In genomic region chr2:43407826-43408783, GRCh38 we compare ENCODE assay signal across 11 cellular contexts.
DNase-seq lines count a peak whose midpoint lies in the region; ATAC-seq, FAIRE-seq and TF ChIP-seq lines count a peak whose summit lies in the region.
"Had no signal": no experiment of that assay in that cellular context is flagged by ENCODE, and none has a peak within 500 bp of the region (broad histone marks: within the 10 kb centered on the region; RNA-seq: fewer than 3 reads in every experiment).

No MANE protein-coding gene starts in this region.

- peak; percentile 73 for ATAC-seq in GM21528 (IDR thresholded peaks at IDR 0.05; ENCODE audit: low FRiP score, unreplicated experiment)
- ATAC-seq: stimulated activated effector memory CD8-positive, alpha-beta T cell treated with anti-CD3 and anti-CD28 coated beads, Interleukin-12 subunit alpha, Interleukin-12 subunit beta, amount 100 ng/mL, for 72 hours had no signal

- H3K36me3 Mint-ChIP-seq in T-helper 2 cell treated with Interferon-gamma antibody and Interleukin-4, amounts not matched to agents 5 μg/mL and 100 μg/mL, for 36 hours (ENCODE audit: low read depth) = peaks cover 1% of the 10 kb centered on the region
- H3K36me3 Mint-ChIP-seq: stimulated activated effector memory CD8-positive, alpha-beta T cell treated with anti-CD3 and anti-CD28 coated beads, Interleukin-12 subunit alpha, Interleukin-12 subunit beta, amount 100 ng/mL, for 72 hours had no signal

- FAIRE-seq in GM12892 (lab: Jason Lieb, UNC) = peak; percentile 87

- no peaks in the 10 kb centered on the region for H3K27me3 Mint-ChIP-seq in T-helper 2 cell treated with Interferon-gamma antibody and Interleukin-4, amounts not matched to agents 5 μg/mL and 100 μg/mL, for 36 hours (ENCODE audit: low read depth)

- no peak overlapping the region for H3K4me3 Mint-ChIP-seq in T-helper 2 cell treated with Interferon-gamma antibody and Interleukin-4, amounts not matched to agents 5 μg/mL and 100 μg/mL, for 36 hours
- H3K4me3 Mint-ChIP-seq: endodermal cell; stimulated activated effector memory CD8-positive, alpha-beta T cell treated with anti-CD3 and anti-CD28 coated beads, Interleukin-12 subunit alpha, Interleukin-12 subunit beta, amount 100 ng/mL, for 72 hours had no signal

- in situ Hi-C loops in KBM-7 (cut with MboI; ENCODE audit: low pct_unique_long_range_greater_than_20kb, low sequenced_read_pairs) = no loop called here

- DNase-seq in GM12892 (ENCODE audit: insufficient read length) (no peak), KBM-7 (peak; percentile 35), medulla oblongata (ENCODE audit: extremely low spot score) (peak; percentile 79), HPDE6-E6E7 (ENCODE audit: extremely low spot score) (no peak), NCI-H2196 (lab: John Stamatoyannopoulos, UW; ENCODE audit: unreplicated experiment) (no peak), GM03348 (ENCODE audit: low spot score) (no peak)
- no peak for DNase-seq in T-helper 2 cell treated with Interferon-gamma antibody and Interleukin-4, amounts not matched to agents 5 μg/mL and 100 μg/mL, for 36 hours (ENCODE audit: low spot score)
- DNase-seq: DMS53, endodermal cell had no signal

- no peak overlapping the region for H3K27ac Mint-ChIP-seq in T-helper 2 cell treated with Interferon-gamma antibody and Interleukin-4, amounts not matched to agents 5 μg/mL and 100 μg/mL, for 36 hours
- H3K27ac Mint-ChIP-seq: endodermal cell; stimulated activated effector memory CD8-positive, alpha-beta T cell treated with anti-CD3 and anti-CD28 coated beads, Interleukin-12 subunit alpha, Interleukin-12 subunit beta, amount 100 ng/mL, for 72 hours had no signal

- H3K4me1 Mint-ChIP-seq in T-helper 2 cell treated with Interferon-gamma antibody and Interleukin-4, amounts not matched to agents 5 μg/mL and 100 μg/mL, for 36 hours (ENCODE audit: low read depth) = peaks cover 3% of the 10 kb centered on the region
- H3K4me1 Mint-ChIP-seq: stimulated activated effector memory CD8-positive, alpha-beta T cell treated with anti-CD3 and anti-CD28 coated beads, Interleukin-12 subunit alpha, Interleukin-12 subunit beta, amount 100 ng/mL, for 72 hours had no signal

- no peaks in the 10 kb centered on the region for H3K9me3 Mint-ChIP-seq in T-helper 2 cell treated with Interferon-gamma antibody and Interleukin-4, amounts not matched to agents 5 μg/mL and 100 μg/mL, for 36 hours
- H3K9me3 Mint-ChIP-seq: endodermal cell; stimulated activated effector memory CD8-positive, alpha-beta T cell treated with anti-CD3 and anti-CD28 coated beads, Interleukin-12 subunit alpha, Interleukin-12 subunit beta, amount 100 ng/mL, for 72 hours had no signal

- no peak for TF ChIP-seq POLR2A in GM12892 (IDR thresholded peaks at IDR 0.05; ENCODE audit: low read depth, low read length)

Comparison
In these comparisons a context has a peak if more than half of its experiments do, and no peak if none do; other contexts are left out.
1. DNase-seq: peak in KBM-7 (single experiment) and medulla oblongata (single experiment); none in GM12892 (single experiment), HPDE6-E6E7 (single experiment), T-helper 2 cell treated with Interferon-gamma antibody and Interleukin-4, amounts not matched to agents 5 μg/mL and 100 μg/mL, for 36 hours (single experiment), NCI-H2196 (single experiment) and GM03348 (single experiment).